ENCODE assay signal across 1 cellular context in the genomic region with DNA sequence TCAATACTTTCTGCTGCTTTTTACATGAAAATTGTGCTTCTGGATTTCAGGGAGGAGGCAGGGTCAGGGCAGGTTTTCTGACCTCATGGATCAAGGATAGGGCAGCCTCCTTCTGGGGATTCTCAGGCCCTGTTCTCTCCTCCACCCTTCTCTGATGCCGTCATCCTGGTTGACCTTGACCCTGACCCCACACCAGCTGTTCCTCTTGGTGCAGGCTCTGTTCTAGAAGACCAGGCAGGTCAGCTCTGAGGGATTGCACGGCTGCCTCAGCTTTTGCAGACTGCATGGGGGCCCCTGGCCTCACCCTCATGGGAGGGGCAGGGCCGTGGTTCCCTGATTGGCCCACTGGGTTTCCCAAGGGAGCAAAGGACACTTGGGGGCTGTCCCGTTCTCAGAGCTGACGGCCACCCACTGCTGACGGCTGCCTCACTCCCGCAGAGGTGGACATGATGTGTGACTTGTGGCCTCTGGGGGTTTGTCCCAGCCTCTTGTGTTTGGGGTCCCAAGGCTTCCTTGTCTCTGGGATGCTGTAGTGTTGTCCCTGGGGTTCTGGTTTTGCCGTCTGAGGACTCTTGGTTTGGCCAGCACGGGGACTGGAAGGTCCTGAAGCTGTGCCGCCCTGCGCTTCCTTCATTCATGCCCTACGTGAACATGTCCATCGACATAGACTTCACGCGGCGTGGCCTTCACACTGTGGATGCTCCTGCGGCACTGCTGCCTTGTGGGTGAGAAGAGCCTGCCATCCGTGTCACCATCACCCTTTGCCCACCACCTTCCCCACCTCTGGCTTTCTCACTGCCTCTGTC.
TF ChIP-seq lines count a peak whose summit lies in the region.

No MANE protein-coding gene starts in this region.

TF ChIP-seq in HepG2, 621 proteins besides CTCF, POLR2A, EP300 and RAD21 (continued from another document):
- TF ChIP-seq NR2F6 (IDR thresholded peaks at IDR 0.05) (peak; percentile 84), NR2F6 (CRISPR knock-in tag; IDR thresholded peaks at IDR 0.05) (peak; percentile 55; the same call in 1 of the 2 replicates), ZMYM2 (CRISPR knock-in tag; IDR thresholded peaks at IDR 0.05) (no peak), RBM22 (optimal IDR thresholded peaks at IDR 0.05; ENCODE audit: low read length) (peak; percentile 34), U2AF1 (optimal IDR thresholded peaks at IDR 0.05; ENCODE audit: low read depth, low read length) (no peak)
